8 cellular contexts compared by ENCODE assay signal in the genomic region with DNA sequence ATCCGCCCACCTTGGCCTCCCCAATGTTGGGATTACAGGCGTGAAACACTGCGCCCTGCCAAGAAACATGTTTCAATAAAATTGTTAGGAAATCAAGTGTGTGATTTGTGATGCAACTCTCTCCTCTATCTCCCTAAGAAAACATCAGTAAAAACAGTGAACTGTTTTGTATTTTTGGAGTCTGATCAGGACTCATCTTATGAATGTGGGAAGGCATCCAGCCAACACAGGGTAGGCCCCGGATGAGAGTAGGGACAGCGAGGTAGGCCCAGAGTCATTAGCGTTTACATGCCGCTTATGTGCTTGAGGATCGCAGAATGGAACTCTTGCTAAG. TPM values are rescaled to one million over a fixed set of nuclear protein-coding genes. Genes with fewer than 3 reads are reported as not detected.
DNase-seq lines count a peak whose midpoint lies in the region; FAIRE-seq and TF ChIP-seq lines count a peak whose summit lies in the region.

No MANE protein-coding gene starts in this region.

- DNase-seq in GM03348 (ENCODE audit: low spot score) (peak; percentile 61), SK-MEL-5 (ENCODE audit: low read depth, low spot score) (peak; percentile 21), fibroblast of mammary gland (ENCODE audit: low read depth) (peak; percentile 72), GM10266 (ENCODE audit: extremely low spot score) (no peak), putamen (ENCODE audit: low spot score) (no peak), NCI-H2081 treated with DMSO at 0.1 percent for 48 hours (lab: John Stamatoyannopoulos, UW) (no peak), GM12891 (ENCODE audit: insufficient read length, low spot score) (no peak)

- H3K27ac ChIP-seq in rectal smooth muscle tissue (ENCODE audit: low read depth, low read length): peak overlapping the region; percentile 100

- no peak for TF ChIP-seq POLR2A in GM12891 (IDR thresholded peaks at IDR 0.05; ENCODE audit: low read depth, low read length)

- in situ Hi-C loops in SK-MEL-5 (cut with HindIII; ENCODE audit: low pct_unique_long_range_greater_than_20kb, low sequenced_read_pairs): no loop called here

- TF ChIP-seq CTCF in fibroblast of mammary gland (conservative IDR thresholded peaks at IDR 0.05; ENCODE audit: control insufficient read depth, insufficient read depth, low read depth, low read length) (no peak), GM10266 (IDR thresholded peaks at IDR 0.05; ENCODE audit: control insufficient read depth, insufficient read depth, low read depth, missing control alignments) (no peak)

- no peaks in the 10 kb centered on the region for H3K36me3 ChIP-seq in rectal smooth muscle tissue (ENCODE audit: control insufficient read depth, insufficient read depth, low read length)

- H3K4me3 ChIP-seq in fibroblast of mammary gland (ENCODE audit: control insufficient read depth, low read depth, low read length): peak overlapping the region; percentile 93
- H3K4me3 ChIP-seq in rectal smooth muscle tissue (ENCODE audit: low read length): peak overlapping the region; percentile 94

- FAIRE-seq in GM12891 (lab: Jason Lieb, UNC): no peak

- H3K27me3 ChIP-seq in rectal smooth muscle tissue (ENCODE audit: control insufficient read depth, insufficient read depth, low read length): no peaks in the 10 kb centered on the region

- peak overlapping the region; percentile 98 for H3K9ac ChIP-seq in rectal smooth muscle tissue (ENCODE audit: low read length)

- no peaks in the 10 kb centered on the region for H3K4me1 ChIP-seq in rectal smooth muscle tissue (ENCODE audit: control insufficient read depth, insufficient read depth, low read length)

TF ChIP-seq in GM12891, 5 proteins besides CTCF, POLR2A, EP300 and RAD21:
- TF ChIP-seq SPI1 (IDR thresholded peaks at IDR 0.05; ENCODE audit: low read depth, low read length) (no peak), POU2F2 (IDR thresholded peaks at IDR 0.05; ENCODE audit: low read depth, low read length) (no peak), PAX5 (IDR thresholded peaks at IDR 0.05; ENCODE audit: insufficient read depth, low read length, severe bottlenecking) (no peak), TAF1 (IDR thresholded peaks at IDR 0.05; ENCODE audit: low read depth, low read length) (no peak), POLR2AphosphoS5 (IDR thresholded peaks at IDR 0.05; ENCODE audit: low read depth, low read length) (no peak)

RNA-seq across cellular contexts. Expression of a gene that starts 0.9 kb away (rescaled TPM):
- 7.7 and 8.7 TPM in 2 replicates for total RNA-seq in SK-MEL-5 (2014; rRNA removed; shearing (Covaris generic))
- 11.5 and 15.9 TPM in 2 replicates for polyA plus RNA-seq in SK-MEL-5 (2015; cell fraction: cytosol; rRNA removed)
- 168 and 171 TPM in 2 replicates for polyA plus RNA-seq in SK-MEL-5 (2015; cell fraction: nucleus; rRNA removed)
- 11.0 TPM for polyA plus RNA-seq in GM12891 (2012; ENCODE audit: low read depth, missing spikeins)

RNA-seq across cellular contexts. Expression of a gene that starts 8.3 kb away (rescaled TPM):
- 42.4 and 44.2 TPM in 2 replicates for total RNA-seq in SK-MEL-5 (2014; rRNA removed; shearing (Covaris generic))
- polyA plus RNA-seq in SK-MEL-5 (2015; cell fraction: cytosol; rRNA removed): 62.0 and 82.6 TPM in 2 replicates
- polyA plus RNA-seq in SK-MEL-5 (2015; cell fraction: nucleus; rRNA removed): 21.0 and 21.3 TPM in 2 replicates
- polyA plus RNA-seq in GM12891 (2012; ENCODE audit: low read depth, missing spikeins): 26.5 TPM

RNA-seq across cellular contexts. Expression of a gene that starts 29.4 kb away (rescaled TPM):
- total RNA-seq in SK-MEL-5 (2014; rRNA removed; shearing (Covaris generic)): 0.74 and 1.6 TPM in 2 replicates
- polyA plus RNA-seq in SK-MEL-5 (2015; cell fraction: cytosol; rRNA removed): 0.49 and 1.2 TPM in 2 replicates
- polyA plus RNA-seq in SK-MEL-5 (2015; cell fraction: nucleus; rRNA removed): 11.6 and 17.5 TPM in 2 replicates
- 3.9 TPM for polyA plus RNA-seq in GM12891 (2012; ENCODE audit: low read depth, missing spikeins)

RNA-seq across cellular contexts. Expression of a gene that starts 41.2 kb away (rescaled TPM):
- 2.9 and 3.2 TPM in 2 replicates for total RNA-seq in SK-MEL-5 (2014; rRNA removed; shearing (Covaris generic))
- polyA plus RNA-seq in SK-MEL-5 (2015; cell fraction: cytosol; rRNA removed): 4.8 and 6.1 TPM in 2 replicates
- polyA plus RNA-seq in SK-MEL-5 (2015; cell fraction: nucleus; rRNA removed): 39.5 TPM in 2 replicates
- 19.3 TPM for polyA plus RNA-seq in GM12891 (2012; ENCODE audit: low read depth, missing spikeins)

RNA-seq across cellular contexts. Expression of a gene that starts 47.8 kb away (rescaled TPM):
- 59.7 and 66.9 TPM in 2 replicates for total RNA-seq in SK-MEL-5 (2014; rRNA removed; shearing (Covaris generic))
- 127 and 137 TPM in 2 replicates for polyA plus RNA-seq in SK-MEL-5 (2015; cell fraction: cytosol; rRNA removed)
- polyA plus RNA-seq in SK-MEL-5 (2015; cell fraction: nucleus; rRNA removed): 35.3 and 40.6 TPM in 2 replicates
- polyA plus RNA-seq in GM12891 (2012; ENCODE audit: low read depth, missing spikeins): 45.3 TPM

Comparison
In these comparisons a context has a peak if more than half of its experiments do, and no peak if none do; other contexts are left out.
1. DNase-seq: peak in GM03348 (single experiment), SK-MEL-5 (single experiment) and fibroblast of mammary gland (single experiment); none in GM10266 (single experiment), putamen (single experiment), NCI-H2081 treated with DMSO at 0.1 percent for 48 hours (single experiment) and GM12891 (single experiment).